In the genomic region with DNA sequence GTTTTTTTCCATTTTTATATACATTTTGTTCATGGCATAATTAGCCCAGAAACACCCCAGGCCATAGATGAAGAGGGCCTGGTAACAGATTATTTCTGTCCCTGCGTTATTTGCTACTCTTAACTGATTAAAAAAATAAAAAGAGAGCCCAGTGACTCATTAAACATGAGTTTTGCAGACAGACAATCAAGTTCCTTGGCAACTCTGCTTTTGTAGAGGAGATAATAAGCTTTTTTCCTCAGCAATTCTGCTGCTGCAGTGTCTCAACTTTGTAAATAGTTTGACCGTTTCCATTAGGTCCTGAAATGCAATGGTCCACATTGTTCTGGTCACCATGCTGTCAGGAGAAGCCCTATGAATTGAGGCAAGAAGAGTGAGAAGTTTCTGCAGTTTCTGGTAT, we compare ENCODE assay signal across 2 cellular contexts.
TF ChIP-seq lines count a peak whose summit lies in the region.

No MANE protein-coding gene starts in this region.

TF ChIP-seq in A549, 52 proteins besides CTCF, POLR2A, EP300 and RAD21:
- TF ChIP-seq RFX5 (IDR thresholded peaks at IDR 0.05) (no peak), FOXS1 (CRISPR knock-in tag; IDR thresholded peaks at IDR 0.05) (no peak), ESRRA (IDR thresholded peaks at IDR 0.05; ENCODE audit: borderline replicate concordance, low read length) (no peak), SMC3 (IDR thresholded peaks at IDR 0.05) (no peak), ELK1 (IDR thresholded peaks at IDR 0.05; ENCODE audit: low read depth, low read length) (no peak), MAZ (IDR thresholded peaks at IDR 0.05; ENCODE audit: borderline replicate concordance, low read depth, low read length) (no peak), ZSCAN20 (CRISPR knock-in tag; IDR thresholded peaks at IDR 0.05) (no peak), ZC3H11A (IDR thresholded peaks at IDR 0.05) (no peak), HOXB5 (CRISPR knock-in tag; IDR thresholded peaks at IDR 0.05) (no peak), PHF8 (IDR thresholded peaks at IDR 0.05; ENCODE audit: borderline replicate concordance, low read depth) (no peak), FOSL2 (IDR thresholded peaks at IDR 0.05) (no peak), FOSL2 (CRISPR knock-in tag; IDR thresholded peaks at IDR 0.05) (no peak), ZFP36 (IDR thresholded peaks at IDR 0.05; ENCODE audit: borderline replicate concordance, partially characterized antibody) (no peak), HOXB13 (CRISPR knock-in tag; IDR thresholded peaks at IDR 0.05; ENCODE audit: low read depth) (no peak), KDM1A (IDR thresholded peaks at IDR 0.05; ENCODE audit: low read depth) (no peak)
- TF ChIP-seq, protein P1, sequence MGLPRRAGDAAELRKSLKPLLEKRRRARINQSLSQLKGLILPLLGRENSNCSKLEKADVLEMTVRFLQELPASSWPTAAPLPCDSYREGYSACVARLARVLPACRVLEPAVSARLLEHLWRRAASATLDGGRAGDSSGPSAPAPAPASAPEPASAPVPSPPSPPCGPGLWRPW (IDR thresholded peaks at IDR 0.05) = no peak
- TF ChIP-seq, protein P2, sequence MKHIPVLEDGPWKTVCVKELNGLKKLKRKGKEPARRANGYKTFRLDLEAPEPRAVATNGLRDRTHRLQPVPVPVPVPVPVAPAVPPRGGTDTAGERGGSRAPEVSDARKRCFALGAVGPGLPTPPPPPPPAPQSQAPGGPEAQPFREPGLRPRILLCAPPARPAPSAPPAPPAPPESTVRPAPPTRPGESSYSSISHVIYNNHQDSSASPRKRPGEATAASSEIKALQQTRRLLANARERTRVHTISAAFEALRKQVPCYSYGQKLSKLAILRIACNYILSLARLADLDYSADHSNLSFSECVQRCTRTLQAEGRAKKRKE (CRISPR knock-in tag; IDR thresholded peaks at IDR 0.05; ENCODE audit: low read depth) = no peak
- TF ChIP-seq, protein P3, sequence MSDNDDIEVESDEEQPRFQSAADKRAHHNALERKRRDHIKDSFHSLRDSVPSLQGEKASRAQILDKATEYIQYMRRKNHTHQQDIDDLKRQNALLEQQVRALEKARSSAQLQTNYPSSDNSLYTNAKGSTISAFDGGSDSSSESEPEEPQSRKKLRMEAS (IDR thresholded peaks at IDR 0.05) = no peak

TF ChIP-seq in IMR-90, 13 proteins besides CTCF, POLR2A, EP300 and RAD21:
- TF ChIP-seq MAFK (IDR thresholded peaks at IDR 0.05; ENCODE audit: low read depth, low read length) (no peak), FOS (IDR thresholded peaks at IDR 0.05; ENCODE audit: low read depth, low read length) (no peak), RCOR1 (IDR thresholded peaks at IDR 0.05; ENCODE audit: insufficient replicate concordance, low read length) (no peak), MXI1 (IDR thresholded peaks at IDR 0.05; ENCODE audit: borderline replicate concordance, low read depth, low read length) (no peak), CEBPB (IDR thresholded peaks at IDR 0.05; ENCODE audit: low read depth, low read length) (no peak), NFE2L2 (IDR thresholded peaks at IDR 0.05; ENCODE audit: low read depth, low read length) (no peak)
